Comparison of ENCODE assay signal across 34 cellular contexts in genomic region chr6:170361335-170361734, GRCh38.
"Had no signal": no experiment of that assay in that cellular context is flagged by ENCODE, and none has a peak within 500 bp of the region (broad histone marks: within the 10 kb centered on the region; RNA-seq: fewer than 3 reads in every experiment).

No MANE protein-coding gene starts in this region.

- H3K9ac ChIP-seq: KMS-11 had no signal

- H3K4me2 ChIP-seq: KMS-11 had no signal

- H3K4me3 ChIP-seq: MG63 had no signal

- DNase-seq: Karpas-422, Kasumi-1, KG1, MG63, MM.1S, MV-4-11, NCI-H1048, NCI-H1092, NCI-H1092 treated with DMSO at 0.1 percent for 48 hours, NCI-H1105, NCI-H1105 treated with DMSO at 0.1 percent for 48 hours, NCI-H1417, NCI-H1417 treated with DMSO at 0.1 percent for 48 hours, NCI-H1436, NCI-H1436 treated with DMSO at 0.1 percent for 48 hours, NCI-H146, NCI-H1694, NCI-H1694 treated with DMSO at 0.1 percent for 48 hours, NCI-H187, NCI-H187 treated with DMSO at 0.1 percent for 48 hours, NCI-H1930, NCI-H2029, NCI-H2029 treated with DMSO at 0.1 percent for 48 hours, NCI-H2081, NCI-H2081 treated with DMSO at 0.1 percent for 48 hours, NCI-H2107, NCI-H2171, NCI-H2171 treated with DMSO at 0.1 percent for 48 hours, NCI-H2227 treated with DMSO at 0.1 percent for 48 hours, NCI-H226, NCI-H345, NCI-H446, NCI-H446 treated with DMSO at 0.1 percent for 48 hours had no signal

- H3K9me3 ChIP-seq: MG63 had no signal

- H3K27ac ChIP-seq: KMS-11 had no signal

- H3K27me3 ChIP-seq: MG63 had no signal
